8 cellular contexts compared by ENCODE assay signal in the genomic region with DNA sequence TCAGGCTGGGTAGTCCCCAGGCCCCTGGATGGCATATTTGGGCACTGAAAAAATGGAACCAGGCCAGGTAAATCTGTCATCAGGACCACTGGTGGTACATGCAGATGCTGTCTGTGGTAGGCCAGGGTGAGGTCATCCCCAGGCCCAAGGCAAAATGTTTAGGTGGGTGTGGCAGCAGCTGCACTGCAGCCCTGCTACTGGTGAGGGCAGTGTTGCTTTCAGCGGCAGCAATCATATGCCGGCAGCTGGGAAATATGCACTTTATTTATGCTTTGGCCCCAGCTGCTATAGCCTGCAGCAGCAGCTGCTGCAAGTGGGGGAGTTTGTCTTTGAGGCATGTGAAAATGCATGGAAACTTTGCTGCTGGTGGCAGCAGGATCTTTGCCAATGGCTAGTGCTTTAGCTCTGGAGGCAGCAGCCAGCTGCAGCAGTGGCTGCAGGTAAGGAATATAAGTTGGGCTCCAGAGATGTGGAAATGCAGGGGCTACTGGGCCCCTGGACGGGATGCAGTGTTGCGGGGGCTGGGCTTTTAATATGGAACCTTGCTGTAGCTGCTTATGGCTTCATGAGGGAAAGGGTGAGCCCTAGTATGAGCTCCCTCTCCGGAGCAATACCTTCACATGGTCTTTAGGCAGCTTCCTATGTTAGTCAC.
A peak's percentile ranks its signal among the peaks of the same experiment; 100 is the strongest.
DNase-seq lines count a peak whose midpoint lies in the region; ATAC-seq, FAIRE-seq and TF ChIP-seq lines count a peak whose summit lies in the region.

No MANE protein-coding gene starts in this region.

- no peaks in the 10 kb centered on the region for H3K4me1 ChIP-seq in vagina

- no peak overlapping the region for H3K4me3 Mint-ChIP-seq in brain
- H3K4me3 Mint-ChIP-seq in progenitor cell of endocrine pancreas (ENCODE audit: low read depth), result no peak overlapping the region

- no peaks in the 10 kb centered on the region for H3K27me3 ChIP-seq in vagina

- H3K27ac Mint-ChIP-seq in brain, result peak overlapping the region in 2 of 5 experiments; percentile 1 to 59
- no peak overlapping the region for H3K27ac Mint-ChIP-seq in progenitor cell of endocrine pancreas

- TF ChIP-seq CTCF in brain (conservative IDR thresholded peaks at IDR 0.05) (peak; percentile 48 to 77), progenitor cell of endocrine pancreas (IDR thresholded peaks at IDR 0.05; ENCODE audit: unreplicated experiment) (peak; percentile 71), vagina (IDR thresholded peaks at IDR 0.05) (no peak)

- peaks cover 29% of the 10 kb centered on the region for H3K4me1 Mint-ChIP-seq in brain
- H3K4me1 Mint-ChIP-seq in progenitor cell of endocrine pancreas (ENCODE audit: low read depth), result no peaks in the 10 kb centered on the region

- peak; percentile 87 for FAIRE-seq in GM18507 (lab: Jason Lieb, UNC)

- DNase-seq in AG20443 (ENCODE audit: low spot score) (peak; percentile 62), GM18507 (ENCODE audit: extremely low spot score, insufficient read length, low read depth) (peak; percentile 33), NCI-H2107 (lab: John Stamatoyannopoulos, UW) (peak; percentile 7), progenitor cell of endocrine pancreas (ENCODE audit: low spot score, unreplicated experiment) (no peak), vagina (ENCODE audit: extremely low spot score in 2 of 2) (no peak)

- no peaks in the 10 kb centered on the region for H3K36me3 Mint-ChIP-seq in brain
- no peaks in the 10 kb centered on the region for H3K36me3 Mint-ChIP-seq in progenitor cell of endocrine pancreas (ENCODE audit: insufficient read depth)

- H3K9me3 ChIP-seq in vagina, result no peaks in the 10 kb centered on the region

- intact Hi-C loops in vagina (cut with DNase I), result no loop called here

- no peaks in the 10 kb centered on the region for H3K36me3 ChIP-seq in vagina

- no peak overlapping the region for H3K4me3 ChIP-seq in vagina

- H3K27me3 Mint-ChIP-seq in brain, result peaks cover 4% of the 10 kb centered on the region
- H3K27me3 Mint-ChIP-seq in progenitor cell of endocrine pancreas, result peaks cover 4% of the 10 kb centered on the region

- H3K27ac ChIP-seq in vagina, result no peak overlapping the region

- H3K9me3 Mint-ChIP-seq in brain, result peaks cover 4 to 13% (median 9%) of the 10 kb centered on the region in 5 experiments
- no peaks in the 10 kb centered on the region for H3K9me3 Mint-ChIP-seq in progenitor cell of endocrine pancreas (ENCODE audit: low read depth)

- TF ChIP-seq POLR2A in vagina (IDR thresholded peaks at IDR 0.05), result no peak

- peak; percentile 71 for ATAC-seq in HG02852 (IDR thresholded peaks at IDR 0.05; ENCODE audit: unreplicated experiment)
- no peak for ATAC-seq in HG03095 (IDR thresholded peaks at IDR 0.05; ENCODE audit: unreplicated experiment)

Comparison
In these comparisons a context has a peak if more than half of its experiments do, and no peak if none do; other contexts are left out.
1. DNase-seq: peak in AG20443 (single experiment), GM18507 (single experiment) and NCI-H2107 (single experiment); none in progenitor cell of endocrine pancreas (single experiment) and vagina (0 of 2).
2. CTCF ChIP-seq: peak in brain (2 of 2) and progenitor cell of endocrine pancreas (single experiment); none in vagina (0 of 3).